16 cellular contexts compared by ENCODE assay signal in the genomic region with DNA sequence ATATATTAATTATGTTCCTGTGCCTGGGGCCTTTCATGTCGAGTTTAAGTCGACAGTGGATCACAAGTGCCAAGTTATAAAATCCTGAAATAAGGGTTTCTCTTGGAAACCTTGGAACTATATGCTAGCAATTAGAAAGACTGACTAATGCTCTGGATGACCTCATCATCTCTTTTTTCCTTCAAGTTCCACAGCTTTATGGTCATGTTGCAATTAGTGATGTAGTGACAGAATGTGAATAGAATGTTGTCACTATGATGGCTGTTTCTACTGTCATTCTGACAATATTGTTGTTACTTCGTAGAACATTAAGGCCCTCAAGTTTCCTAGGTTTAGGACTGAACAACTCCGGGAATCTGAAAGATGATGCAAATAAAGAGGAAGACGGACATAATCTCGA.
"Had no signal": no experiment of that assay in that cellular context is flagged by ENCODE, and none has a peak within 500 bp of the region (broad histone marks: within the 10 kb centered on the region; RNA-seq: fewer than 3 reads in every experiment).

No MANE protein-coding gene starts in this region.

- H3K27me3 ChIP-seq: brain microvascular endothelial cell, left lung, sigmoid colon had no signal

- H3K4me3 ChIP-seq: left lung, prostate gland, sigmoid colon had no signal

- H3K36me3 ChIP-seq: brain microvascular endothelial cell, left lung, prostate gland, sigmoid colon had no signal

- H3K9me3 ChIP-seq: left lung, prostate gland had no signal

- DNase-seq: activated B cell treated with CpG ODN at 0.5 μM for 24 hours; activated CD4-positive, alpha-beta T cell treated with anti-CD3 and anti-CD28 coated beads, Interleukin-2, amount 10 ng/mL, durations not matched to agents 7 days and 5 days; activated CD8-positive, alpha-beta memory T cell treated with anti-CD3 and anti-CD28 coated beads for 24 hours; activated naive CD4-positive, alpha-beta T cell treated with anti-CD3 and anti-CD28 coated beads, Interleukin-2, amount 10 ng/mL, durations not matched to agents 7 days and 5 days; activated T-cell treated with anti-CD3 and anti-CD28 coated beads for 4 hours; brain microvascular endothelial cell; dermis blood vessel endothelial cell; erythroblast; head of caudate nucleus; left lung; sigmoid colon; stimulated activated CD4-positive, alpha-beta T cell treated with anti-CD3 and anti-CD28 coated beads, Interleukin-2, amount 100 ng/mL, for 48 hours; stimulated activated naive CD4-positive, alpha-beta T cell treated with Interleukin-2 at 50 U/mL for 16 hours; T-helper 17 cell had no signal

- ATAC-seq: activated T-helper 17 cell treated with anti-CD3 and anti-CD28 coated beads, Interleukin-2, amount 50 U/mL, for 72 hours; left lung; T-helper 17 cell had no signal

- H3K27ac ChIP-seq: brain microvascular endothelial cell, left lung, prostate gland, sigmoid colon had no signal

- H3K4me1 ChIP-seq: left lung, prostate gland, sigmoid colon had no signal
